Comparison of ENCODE assay signal across 8 cellular contexts in genomic region chr17:37358830-37359681, GRCh38. TPM values are rescaled to one million over a fixed set of nuclear protein-coding genes. Genes with fewer than 3 reads are reported as not detected.
DNase-seq lines count a peak whose midpoint lies in the region; ATAC-seq lines count a peak whose summit lies in the region.

No MANE protein-coding gene starts in this region.

- ATAC-seq in GM19025 (IDR thresholded peaks at IDR 0.05; ENCODE audit: low read depth, unreplicated experiment) (peak; percentile 89), HG03280 (IDR thresholded peaks at IDR 0.05; ENCODE audit: unreplicated experiment) (peak; percentile 94)

- DNase-seq in AML-193 (lab: John Stamatoyannopoulos, UW) (peak; percentile 97 to 98), NCI-H446 (lab: John Stamatoyannopoulos, UW) (peak; percentile 14 to 74), cerebellum (ENCODE audit: low spot score) (peak; percentile 94), kidney glomerular epithelial cell (lab: John Stamatoyannopoulos, UW) (peak; percentile 77)
- peak; percentile 92 for DNase-seq in activated CD4-positive, CD25-positive, alpha-beta regulatory T cell treated with anti-CD3 and anti-CD28 coated beads, Interleukin-2, amount 50 U/mL, for 72 hours
- peak; percentile 86 to 92 for DNase-seq in stimulated activated CD4-positive, alpha-beta T cell treated with anti-CD3 and anti-CD28 coated beads, Interleukin-15, amount 100 ng/mL, for 48 hours (ENCODE audit: low read depth in 2 of 2)

RNA-seq across cellular contexts. Expression of gene C17orf78, which starts 16.7 kb away (rescaled TPM):
- not detected for total RNA-seq in cerebellum

RNA-seq across cellular contexts. Expression of gene ACACA, which starts 47.6 kb away (rescaled TPM):
- 97.1 TPM for total RNA-seq in cerebellum

RNA-seq across cellular contexts. Expression of gene TADA2A, which starts 47.6 kb away (rescaled TPM):
- total RNA-seq in cerebellum: 34.8 TPM

Comparison
In these comparisons a context has a peak if more than half of its experiments do, and no peak if none do; other contexts are left out.
1. Peak in every context shown above with its lines: DNase-seq and ATAC-seq.
2. DNase-seq: peak in every context shown above with its lines; median percentile 98 in AML-193; 94 in cerebellum; 92 in activated CD4-positive, CD25-positive, alpha-beta regulatory T cell treated with anti-CD3 and anti-CD28 coated beads, Interleukin-2, amount 50 U/mL, for 72 hours; 89 in stimulated activated CD4-positive, alpha-beta T cell treated with anti-CD3 and anti-CD28 coated beads, Interleukin-15, amount 100 ng/mL, for 48 hours; 77 in kidney glomerular epithelial cell; 44 in NCI-H446.